8 cellular contexts compared by ENCODE assay signal in genomic region chr11:61814958-61815789, GRCh38. TPM values are rescaled to one million over a fixed set of nuclear protein-coding genes. Genes with fewer than 3 reads are reported as not detected.
DNase-seq lines count a peak whose midpoint lies in the region; ATAC-seq and TF ChIP-seq lines count a peak whose summit lies in the region.

No MANE protein-coding gene starts in this region.

- peak; percentile 91 for DNase-seq in Daoy (ENCODE audit: low read depth)
- DNase-seq in Jurkat, Clone E6-1 (ENCODE audit: low read depth, low spot score): no peak
- DNase-seq in head of caudate nucleus: peak; percentile 93 to 99 (median 97)
- peak; percentile 70 for DNase-seq in non-pigmented ciliary epithelial cell (ENCODE audit: low read depth)

- peak overlapping the region; percentile 94 for H3K4me3 ChIP-seq in Jurkat, Clone E6-1 (ENCODE audit: low read length)

- intact Hi-C loops in head of caudate nucleus (cut with DNase I): no loop called here

- 1 to 2% (median 1%) methylated on average over 63 to 66 of the region's 66 CpGs for WGBS in adipose tissue, 3 donors

- H3K27ac ChIP-seq in adipose tissue (ENCODE audit: low read depth, low read length): peak overlapping the region; percentile 83

- ATAC-seq in GM21619 (IDR thresholded peaks at IDR 0.05; ENCODE audit: unreplicated experiment) (peak; percentile 56), GM18870 (IDR thresholded peaks at IDR 0.05; ENCODE audit: unreplicated experiment) (no peak)

TF ChIP-seq in PFSK-1, 5 proteins besides CTCF, POLR2A, EP300 and RAD21:
- TF ChIP-seq REST (IDR thresholded peaks at IDR 0.05; ENCODE audit: insufficient read depth in 1 of 2, low read depth in 2 of 2, low read length in 2 of 2) (peak in 1 of 2 experiments; percentile 52; a peak in 1 of 4 replicates), FOXP2 (optimal IDR thresholded peaks at IDR 0.05; ENCODE audit: borderline replicate concordance, extremely low read depth, extremely low read length, insufficient read depth) (peak; percentile 82), POLR2AphosphoS5 (IDR thresholded peaks at IDR 0.05; ENCODE audit: low read depth, low read length) (peak; percentile 92; the same call in 1 of the 2 replicates), TAF1 (IDR thresholded peaks at IDR 0.05; ENCODE audit: borderline replicate concordance, insufficient read depth, low read length) (peak; percentile 74), SIN3A (IDR thresholded peaks at IDR 0.05; ENCODE audit: borderline replicate concordance, insufficient read depth, low read length) (0 out of 2 replicates have a peak, but pooled peaks have one; percentile 28)

RNA-seq across cellular contexts. Expression of gene FADS1, which starts 1.6 kb away (rescaled TPM):
- 30.0 and 35.9 TPM in 2 replicates for total RNA-seq in Daoy (2014; rRNA removed; shearing (Covaris generic))
- polyA plus RNA-seq in Jurkat, Clone E6-1 (2012; ENCODE audit: insufficient read depth, insufficient read length): 80.9 TPM
- polyA plus RNA-seq in PFSK-1 (2012; ENCODE audit: insufficient read length, low read depth): 59.6 TPM
- 10 to 100 TPM in 2 of 3 donors, 1 to 10 TPM in 1; 5.9 to 33.6 (median 29.6) TPM for polyA plus RNA-seq in adipose tissue

RNA-seq across cellular contexts. Expression of gene FADS2, which starts 12.9 kb away (rescaled TPM):
- total RNA-seq in Daoy (2014; rRNA removed; shearing (Covaris generic)): 21.3 and 33.8 TPM in 2 replicates
- 304 TPM for polyA plus RNA-seq in Jurkat, Clone E6-1 (2012; ENCODE audit: insufficient read depth, insufficient read length)
- polyA plus RNA-seq in PFSK-1 (2012; ENCODE audit: insufficient read length, low read depth): 10.7 TPM
- polyA plus RNA-seq in adipose tissue: 10 to 100 TPM; 10.2 to 42.1 (median 27.9) TPM

RNA-seq across cellular contexts. Expression of gene FEN1, which starts 22.5 kb away (rescaled TPM):
- total RNA-seq in Daoy (2014; rRNA removed; shearing (Covaris generic)): 145 and 148 TPM in 2 replicates
- 170 TPM for polyA plus RNA-seq in Jurkat, Clone E6-1 (2012; ENCODE audit: insufficient read depth, insufficient read length)
- 37.6 TPM for polyA plus RNA-seq in PFSK-1 (2012; ENCODE audit: insufficient read length, low read depth)
- 1 to 10 TPM; 4.8 to 6.5 (median 6.3) TPM for polyA plus RNA-seq in adipose tissue

RNA-seq across cellular contexts. Expression of gene TMEM258, which starts 22.8 kb away (rescaled TPM):
- total RNA-seq in Daoy (2014; rRNA removed; shearing (Covaris generic)): 61.1 and 70.8 TPM in 2 replicates
- 464 TPM for polyA plus RNA-seq in Jurkat, Clone E6-1 (2012; ENCODE audit: insufficient read depth, insufficient read length)
- polyA plus RNA-seq in PFSK-1 (2012; ENCODE audit: insufficient read length, low read depth): 247 TPM
- 100 to 1,000 TPM; 163 to 234 (median 214) TPM for polyA plus RNA-seq in adipose tissue
